Comparison of ENCODE assay signal across 10 cellular contexts in genomic region chr1:46488343-46489168, GRCh38. TPM values are rescaled to one million over a fixed set of nuclear protein-coding genes. Genes with fewer than 3 reads are reported as not detected.
A peak's percentile ranks its signal among the peaks of the same experiment; 100 is the strongest.
DNase-seq lines count a peak whose midpoint lies in the region; ATAC-seq and TF ChIP-seq lines count a peak whose summit lies in the region.
"Had no signal": no experiment of that assay in that cellular context is flagged by ENCODE, and none has a peak within 500 bp of the region (broad histone marks: within the 10 kb centered on the region; RNA-seq: fewer than 3 reads in every experiment).

No MANE protein-coding gene starts in this region.

- H3K27ac ChIP-seq in GM23248: no peak overlapping the region
- H3K27ac ChIP-seq in iPS-20b (ENCODE audit: low read length): no peak overlapping the region
- H3K27ac ChIP-seq in colonic mucosa: no peak overlapping the region
- H3K27ac ChIP-seq: transverse colon had no signal

- H3K4me3 ChIP-seq in AG10803 (ENCODE audit: low read length): no peak overlapping the region
- H3K4me3 ChIP-seq in GM23248: no peak overlapping the region
- H3K4me3 ChIP-seq in iPS-20b (ENCODE audit: low read length): peak overlapping the region; percentile 61
- H3K4me3 ChIP-seq in colonic mucosa: no peak overlapping the region

- H3K9ac ChIP-seq in GM23248 (no peak overlapping the region), iPS-20b (ENCODE audit: low read depth, low read length) (no peak overlapping the region), colonic mucosa (ENCODE audit: low read depth in 2 of 2, low read length in 2 of 2) (no peak overlapping the region)

- H3K27me3 ChIP-seq in GM23248 (replicated peaks; ENCODE audit: insufficient read depth): peaks cover 84% of the 10 kb centered on the region
- peaks cover 100% of the 10 kb centered on the region for H3K27me3 ChIP-seq in iPS-20b (ENCODE audit: insufficient read depth, low read length)
- peaks cover 80% of the 10 kb centered on the region for H3K27me3 ChIP-seq in colonic mucosa

- TF ChIP-seq CTCF in AG10803 (conservative IDR thresholded peaks at IDR 0.05; ENCODE audit: low read length): no peak
- no peak for TF ChIP-seq CTCF in colonic mucosa (IDR thresholded peaks at IDR 0.05)

- H3K79me2 ChIP-seq in GM23248 (ENCODE audit: insufficient read depth): no peaks in the 10 kb centered on the region

- ATAC-seq in GM18870 (IDR thresholded peaks at IDR 0.05; ENCODE audit: unreplicated experiment): no peak
- no peak for ATAC-seq in HG03097 (IDR thresholded peaks at IDR 0.05; ENCODE audit: low FRiP score, unreplicated experiment)

- H4K20me1 ChIP-seq in GM23248 (ENCODE audit: insufficient read depth): no peaks in the 10 kb centered on the region

- H3K9me3 ChIP-seq in GM23248 (ENCODE audit: low read depth) (no peaks in the 10 kb centered on the region), iPS-20b (ENCODE audit: insufficient read depth, low read depth, low read length) (peaks cover 4% of the 10 kb centered on the region; the same call in 1 of the 2 replicates), colonic mucosa (no peaks in the 10 kb centered on the region)
- H3K9me3 ChIP-seq: transverse colon had no signal

- in situ Hi-C loops in GM23248 (cut with MboI): no loop called here

- H3F3A ChIP-seq in GM23248 (ENCODE audit: insufficient read depth): no peaks in the 10 kb centered on the region

- WGBS in GM23248 (ENCODE audit: low coverage in 1 of 2, low lambda C conversion rate in 2 of 2, missing lambda C conversion rate in 2 of 2), 2 experiments: 17 to 19% methylated on average over 24 of the region's 24 CpGs

- H3K4me1 ChIP-seq in GM23248 (ENCODE audit: insufficient read depth): no peaks in the 10 kb centered on the region; the same call in 1 of the 2 replicates
- peaks cover 16% of the 10 kb centered on the region for H3K4me1 ChIP-seq in iPS-20b (ENCODE audit: insufficient read depth, low read length)
- H3K4me1 ChIP-seq in colonic mucosa: peaks cover 6% of the 10 kb centered on the region

- H3K27ac Mint-ChIP-seq in activated T-helper 1 cell treated with anti-CD3 and anti-CD28 coated beads, Interleukin-12 subunit alpha, Interleukin-12 subunit beta, Interleukin-2, Interleukin-4 antibody, amounts not matched to agents 30 ng/mL and 10 ng/mL and 1 ng/mL, durations not matched to agents 14 hours and 24 hours and 36 hours: peak overlapping the region; percentile 23

- no peaks in the 10 kb centered on the region for H3K9me3 Mint-ChIP-seq in activated T-helper 1 cell treated with anti-CD3 and anti-CD28 coated beads, Interleukin-12 subunit alpha, Interleukin-12 subunit beta, Interleukin-2, Interleukin-4 antibody, amounts not matched to agents 30 ng/mL and 10 ng/mL and 1 ng/mL, durations not matched to agents 14 hours and 24 hours and 36 hours

- H3K4me1 Mint-ChIP-seq in activated T-helper 1 cell treated with anti-CD3 and anti-CD28 coated beads, Interleukin-12 subunit alpha, Interleukin-12 subunit beta, Interleukin-2, Interleukin-4 antibody, amounts not matched to agents 30 ng/mL and 10 ng/mL and 1 ng/mL, durations not matched to agents 14 hours and 24 hours and 36 hours (ENCODE audit: low read depth): peaks cover 28% of the 10 kb centered on the region

- H3K27me3 Mint-ChIP-seq in activated T-helper 1 cell treated with anti-CD3 and anti-CD28 coated beads, Interleukin-12 subunit alpha, Interleukin-12 subunit beta, Interleukin-2, Interleukin-4 antibody, amounts not matched to agents 30 ng/mL and 10 ng/mL and 1 ng/mL, durations not matched to agents 14 hours and 24 hours and 36 hours (ENCODE audit: insufficient read depth): peaks cover 87% of the 10 kb centered on the region

- H2AFZ ChIP-seq in GM23248: no peak overlapping the region

- peaks cover 9% of the 10 kb centered on the region for H3K36me3 Mint-ChIP-seq in activated T-helper 1 cell treated with anti-CD3 and anti-CD28 coated beads, Interleukin-12 subunit alpha, Interleukin-12 subunit beta, Interleukin-2, Interleukin-4 antibody, amounts not matched to agents 30 ng/mL and 10 ng/mL and 1 ng/mL, durations not matched to agents 14 hours and 24 hours and 36 hours (ENCODE audit: low read depth)

- peak; percentile 33 for DNase-seq in AG10803 (ENCODE audit: low read depth)
- DNase-seq in GM23248: peak; percentile 57
- DNase-seq in activated T-helper 1 cell treated with anti-CD3 and anti-CD28 coated beads, Interleukin-12 subunit alpha, Interleukin-12 subunit beta, Interleukin-2, Interleukin-4 antibody, amounts not matched to agents 30 ng/mL and 10 ng/mL and 1 ng/mL, durations not matched to agents 14 hours and 24 hours and 36 hours (ENCODE audit: low spot score): no peak
- DNase-seq in SIG-M5 (lab: John Stamatoyannopoulos, UW): no peak
- no peak for DNase-seq in colonic mucosa

- no peaks in the 10 kb centered on the region for H3K36me3 ChIP-seq in GM23248 (ENCODE audit: low read depth)
- no peaks in the 10 kb centered on the region for H3K36me3 ChIP-seq in iPS-20b (ENCODE audit: insufficient read depth, low read depth, low read length)
- H3K36me3 ChIP-seq in colonic mucosa: no peaks in the 10 kb centered on the region
- H3K36me3 ChIP-seq: transverse colon had no signal

- no peaks in the 10 kb centered on the region for H3K9me2 ChIP-seq in GM23248 (ENCODE audit: insufficient read depth)

- H3K4me2 ChIP-seq in GM23248 (ENCODE audit: unreplicated experiment): no peak overlapping the region

- intact Hi-C loops in activated T-helper 1 cell treated with anti-CD3 and anti-CD28 coated beads, Interleukin-12 subunit alpha, Interleukin-12 subunit beta, Interleukin-2, Interleukin-4 antibody, amounts not matched to agents 30 ng/mL and 10 ng/mL and 1 ng/mL, durations not matched to agents 14 hours and 24 hours and 36 hours (cut with micrococcal nuclease): loop anchor here (1.0 to 2.0 kb wide), 2 partner anchors 40 kb away; no protein-coding TSS in a partner anchor
- intact Hi-C loops in colonic mucosa (cut with DNase I): no loop called here

- H3K4me3 Mint-ChIP-seq in activated T-helper 1 cell treated with anti-CD3 and anti-CD28 coated beads, Interleukin-12 subunit alpha, Interleukin-12 subunit beta, Interleukin-2, Interleukin-4 antibody, amounts not matched to agents 30 ng/mL and 10 ng/mL and 1 ng/mL, durations not matched to agents 14 hours and 24 hours and 36 hours: peak overlapping the region; percentile 80

RNA-seq across cellular contexts. Expression of gene DMBX1, which starts 1.1 kb away (rescaled TPM):
- total RNA-seq in GM23248 (2014; rRNA removed; shearing (Covaris generic)): not detected in 2 replicates
- not detected in 2 replicates for polyA plus RNA-seq in GM23248 (2016; fragmentation: Nextera tagmentation; extraction: Ambion mirVana)
- total RNA-seq in activated T-helper 1 cell treated with anti-CD3 and anti-CD28 coated beads, Interleukin-12 subunit alpha, Interleukin-12 subunit beta, Interleukin-2, Interleukin-4 antibody, amounts not matched to agents 30 ng/mL and 10 ng/mL and 1 ng/mL, durations not matched to agents 14 hours and 24 hours and 36 hours: not detected in 2 replicates
- total RNA-seq in colonic mucosa: not detected
- total RNA-seq: dermis microvascular lymphatic vessel endothelial cell, transverse colon had no signal

Comparison
In these comparisons a context has a peak if more than half of its experiments do, and no peak if none do; other contexts are left out.
1. DNase-seq: peak in AG10803 (single experiment) and GM23248 (single experiment); none in activated T-helper 1 cell treated with anti-CD3 and anti-CD28 coated beads, Interleukin-12 subunit alpha, Interleukin-12 subunit beta, Interleukin-2, Interleukin-4 antibody, amounts not matched to agents 30 ng/mL and 10 ng/mL and 1 ng/mL, durations not matched to agents 14 hours and 24 hours and 36 hours (single experiment), SIG-M5 (single experiment) and colonic mucosa (single experiment).